ENCODE assay signal across 15 cellular contexts in genomic region chr18:2303517-2304238, GRCh38.
A peak's percentile ranks its signal among the peaks of the same experiment; 100 is the strongest.
DNase-seq lines count a peak whose midpoint lies in the region; TF ChIP-seq lines count a peak whose summit lies in the region.
"Had no signal": no experiment of that assay in that cellular context is flagged by ENCODE, and none has a peak within 500 bp of the region (broad histone marks: within the 10 kb centered on the region; RNA-seq: fewer than 3 reads in every experiment).

No MANE protein-coding gene starts in this region.

- no peak for TF ChIP-seq CTCF in PC-9 (conservative IDR thresholded peaks at IDR 0.05)
- no peak for TF ChIP-seq CTCF in epithelial cell of esophagus (IDR thresholded peaks at IDR 0.05; ENCODE audit: insufficient read depth, low read depth, low read length, missing control alignments)
- TF ChIP-seq CTCF in uterus (IDR thresholded peaks at IDR 0.05), result no peak

- H3K9me3 ChIP-seq in PC-9 (ENCODE audit: insufficient read depth, low read depth) (peaks cover 9% of the 10 kb centered on the region; the same call in 1 of the 2 replicates), uterus (no peaks in the 10 kb centered on the region)
- H3K9me3 ChIP-seq: lower lobe of right lung, SJCRH30 had no signal

- H3K79me2 ChIP-seq in PC-9 (ENCODE audit: low read depth), result no peaks in the 10 kb centered on the region

- TF ChIP-seq POLR2A in uterus (IDR thresholded peaks at IDR 0.05), result no peak

- H3K4me2 ChIP-seq in PC-9, result peak overlapping the region; percentile 85

- H4K20me1 ChIP-seq in PC-9 (ENCODE audit: insufficient read depth), result no peaks in the 10 kb centered on the region

- H3K27me3 ChIP-seq in PC-9 (ENCODE audit: insufficient read depth, low read depth), result no peaks in the 10 kb centered on the region
- H3K27me3 ChIP-seq in uterus, result no peaks in the 10 kb centered on the region
- H3K27me3 ChIP-seq: SJCRH30 had no signal

- H3K4me3 ChIP-seq in PC-9 (peak overlapping the region; percentile 49; the same call in 1 of the 2 replicates), epithelial cell of esophagus (ENCODE audit: low read length) (no peak overlapping the region), skeletal muscle cell (ENCODE audit: low read depth, low read length) (no peak overlapping the region), uterus (no peak overlapping the region)
- H3K4me3 ChIP-seq: GM12878, lower lobe of right lung, SJCRH30 had no signal

- DNase-seq in DMS79 treated with DMSO at 0.1 percent for 48 hours (lab: John Stamatoyannopoulos, UW) (peak; percentile 30), DMS79 (lab: John Stamatoyannopoulos, UW) (no peak), PC-9 (peak; percentile 25 to 73), epithelial cell of esophagus (ENCODE audit: low read depth) (peak; percentile 51), skeletal muscle cell (ENCODE audit: low read depth) (peak; percentile 9), NOMO-1 treated with dmso at 0.1 percent for 144 hours (lab: John Stamatoyannopoulos, UW; ENCODE audit: unreplicated experiment) (no peak), uterus (no peak)
- no peak for DNase-seq in activated CD4-positive, alpha-beta T cell treated with anti-CD3 and anti-CD28 coated beads, Interleukin-2, amount 50 U/mL, for 1 hour
- DNase-seq: activated CD4-positive, CD25-positive, alpha-beta regulatory T cell; activated naive CD8-positive, alpha-beta T cell treated with anti-CD3 and anti-CD28 coated beads, Interleukin-2, amount 50 U/mL, for 24 hours; effector CD4-positive, alpha-beta T cell; lower lobe of right lung; NCI-H1417; SJCRH30 had no signal

- H3K9me2 ChIP-seq in PC-9 (ENCODE audit: insufficient read depth), result no peaks in the 10 kb centered on the region

- CTCF ChIA-PET in PC-9 (lab: Charles Lee), result no interaction called here

- peak overlapping the region; percentile 99 for H3K27ac ChIP-seq in PC-9
- H3K27ac ChIP-seq in uterus, result no peak overlapping the region
- H3K27ac ChIP-seq: lower lobe of right lung, SJCRH30 had no signal

- peaks cover 50% of the 10 kb centered on the region for H3F3A ChIP-seq in PC-9 (ENCODE audit: insufficient read depth, low read depth)

- POLR2A ChIA-PET in PC-9 (lab: Charles Lee; ENCODE audit: unreplicated experiment), result interaction anchor here (0.5 to 1.3 kb wide), 2 partner anchors 44 to 139 kb away, joined by 3 to 7 read pairs; no protein-coding TSS in a partner anchor

- intact Hi-C loops in PC-9 (cut with micrococcal nuclease; ENCODE audit: unreplicated experiment) (loop anchor here (1.0 to 10.0 kb wide), 8 partner anchors 79 to 719 kb away; no protein-coding TSS in a partner anchor), uterus (cut with DNase I; ENCODE audit: low total_unique reads) (no loop called here)

- peak overlapping the region; percentile 72 for H2AFZ ChIP-seq in PC-9

- H3K4me1 ChIP-seq in PC-9 (replicated peaks; ENCODE audit: insufficient read depth), result peaks cover 59% of the 10 kb centered on the region
- no peaks in the 10 kb centered on the region for H3K4me1 ChIP-seq in uterus

- no peaks in the 10 kb centered on the region for H3K36me3 ChIP-seq in PC-9 (ENCODE audit: low read depth)
- no peaks in the 10 kb centered on the region for H3K36me3 ChIP-seq in uterus
- H3K36me3 ChIP-seq: lower lobe of right lung, SJCRH30 had no signal

- BruUV-seq in PC-9 (replicated peaks; lab: Mats Ljungman, UMichigan), result TSS peak; percentile 9

Comparison
In these comparisons a context has a peak if more than half of its experiments do, and no peak if none do; other contexts are left out.
1. DNase-seq: peak in DMS79 treated with DMSO at 0.1 percent for 48 hours (single experiment), PC-9 (2 of 2), epithelial cell of esophagus (single experiment) and skeletal muscle cell (single experiment); none in DMS79 (single experiment), NOMO-1 treated with dmso at 0.1 percent for 144 hours (single experiment), uterus (0 of 2) and activated CD4-positive, alpha-beta T cell treated with anti-CD3 and anti-CD28 coated beads, Interleukin-2, amount 50 U/mL, for 1 hour (single experiment).